Comparison of ENCODE assay signal across 9 cellular contexts in genomic region chr1:184025242-184025675, GRCh38. TPM values are rescaled to one million over a fixed set of nuclear protein-coding genes. Genes with fewer than 3 reads are reported as not detected.
A peak's percentile ranks its signal among the peaks of the same experiment; 100 is the strongest.
DNase-seq lines count a peak whose midpoint lies in the region; ATAC-seq and TF ChIP-seq lines count a peak whose summit lies in the region.
"Had no signal": no experiment of that assay in that cellular context is flagged by ENCODE, and none has a peak within 500 bp of the region (broad histone marks: within the 10 kb centered on the region; RNA-seq: fewer than 3 reads in every experiment).

No MANE protein-coding gene starts in this region.

- H3K9me3 Mint-ChIP-seq in osteocyte (ENCODE audit: unreplicated experiment) = no peaks in the 10 kb centered on the region
- H3K9me3 Mint-ChIP-seq in activated naive CD4-positive, alpha-beta T cell treated with anti-CD3 and anti-CD28 coated beads, Interleukin-2, amount 50 U/mL, for 72 hours = no peaks in the 10 kb centered on the region
- H3K9me3 Mint-ChIP-seq: effector memory CD8-positive, alpha-beta T cell had no signal

- DNase-seq in DMS53 treated with DMSO at 0.1 percent for 48 hours (lab: John Stamatoyannopoulos, UW; ENCODE audit: unreplicated experiment) = peak; percentile 76
- DNase-seq in NCI-H2029 treated with DMSO at 0.1 percent for 48 hours (lab: John Stamatoyannopoulos, UW) = peak; percentile 76
- peak; percentile 81 for DNase-seq in brain microvascular endothelial cell
- no peak for DNase-seq in osteocyte (ENCODE audit: extremely low spot score, unreplicated experiment)
- no peak for DNase-seq in G401 (ENCODE audit: low spot score)
- no peak for DNase-seq in activated naive CD4-positive, alpha-beta T cell treated with anti-CD3 and anti-CD28 coated beads, Interleukin-2, amount 50 U/mL, for 72 hours (ENCODE audit: low spot score in 2 of 2)
- no peak for DNase-seq in HT-29 (ENCODE audit: low spot score)
- DNase-seq in effector CD4-positive, alpha-beta T cell = no peak
- DNase-seq: effector memory CD8-positive, alpha-beta T cell had no signal

- peaks cover 2% of the 10 kb centered on the region for H3K27me3 Mint-ChIP-seq in osteocyte (ENCODE audit: unreplicated experiment)

- no peak for ATAC-seq in activated naive CD4-positive, alpha-beta T cell treated with anti-CD3 and anti-CD28 coated beads, Interleukin-2, amount 50 U/mL, for 72 hours
- ATAC-seq: effector memory CD8-positive, alpha-beta T cell had no signal

- H3K27ac ChIP-seq in brain microvascular endothelial cell = no peak overlapping the region

- no peak for TF ChIP-seq CTCF in brain microvascular endothelial cell (IDR thresholded peaks at IDR 0.05; ENCODE audit: low read depth, low read length, missing control alignments)
- no peak for TF ChIP-seq CTCF in osteocyte (IDR thresholded peaks at IDR 0.05)

- H3K4me1 Mint-ChIP-seq in osteocyte (ENCODE audit: unreplicated experiment) = peaks cover 15% of the 10 kb centered on the region

- H3K36me3 Mint-ChIP-seq in osteocyte (ENCODE audit: unreplicated experiment) = no peaks in the 10 kb centered on the region
- H3K36me3 Mint-ChIP-seq in activated naive CD4-positive, alpha-beta T cell treated with anti-CD3 and anti-CD28 coated beads, Interleukin-2, amount 50 U/mL, for 72 hours = no peaks in the 10 kb centered on the region

- peak overlapping the region; percentile 43 for H3K27ac Mint-ChIP-seq in osteocyte (ENCODE audit: unreplicated experiment)
- H3K27ac Mint-ChIP-seq in activated naive CD4-positive, alpha-beta T cell treated with anti-CD3 and anti-CD28 coated beads, Interleukin-2, amount 50 U/mL, for 72 hours = no peak overlapping the region
- H3K27ac Mint-ChIP-seq: effector memory CD8-positive, alpha-beta T cell had no signal

- no peaks in the 10 kb centered on the region for H3K36me3 ChIP-seq in brain microvascular endothelial cell (replicated peaks)

- H3K4me3 ChIP-seq in brain microvascular endothelial cell (ENCODE audit: low read depth, low read length) = no peak overlapping the region

- in situ Hi-C loops in brain microvascular endothelial cell (cut with HindIII; ENCODE audit: low pct_ligation_motif_present, low sequenced_read_pairs) = no loop called here
- in situ Hi-C loops in G401 (cut with HindIII; ENCODE audit: low sequenced_read_pairs) = no loop called here

- no peak overlapping the region for H3K4me3 Mint-ChIP-seq in osteocyte (ENCODE audit: unreplicated experiment)
- H3K4me3 Mint-ChIP-seq: effector memory CD8-positive, alpha-beta T cell had no signal

- no peaks in the 10 kb centered on the region for H3K27me3 ChIP-seq in brain microvascular endothelial cell (replicated peaks)

RNA-seq across cellular contexts. Expression of gene COLGALT2, which starts 12.3 kb away (rescaled TPM):
- total RNA-seq in osteocyte = 1.9 and 2.8 TPM in 2 replicates
- 0.31 and 1.0 TPM in 2 replicates for total RNA-seq in G401 (2014; rRNA removed; shearing (Covaris generic))
- 1 to 10 TPM in 1 of 2 donors, under 1 TPM in 1; 0.07 to 1.0 TPM for total RNA-seq in activated naive CD4-positive, alpha-beta T cell treated with anti-CD3 and anti-CD28 coated beads, Interleukin-2, amount 50 U/mL, for 72 hours
- total RNA-seq in HT-29 (2014; rRNA removed; shearing (Covaris generic)) = not detected in 2 replicates

RNA-seq across cellular contexts. Expression of gene TSEN15, which starts 26.3 kb away (rescaled TPM):
- total RNA-seq in osteocyte = 36.8 and 37.8 TPM in 2 replicates
- total RNA-seq in G401 (2014; rRNA removed; shearing (Covaris generic)) = 48.0 and 50.5 TPM in 2 replicates
- 10 to 100 TPM; 12.0 to 27.7 TPM for total RNA-seq in activated naive CD4-positive, alpha-beta T cell treated with anti-CD3 and anti-CD28 coated beads, Interleukin-2, amount 50 U/mL, for 72 hours
- total RNA-seq in HT-29 (2014; rRNA removed; shearing (Covaris generic)) = 32.3 and 33.4 TPM in 2 replicates

Comparison
In these comparisons a context has a peak if more than half of its experiments do, and no peak if none do; other contexts are left out.
1. DNase-seq: peak in DMS53 treated with DMSO at 0.1 percent for 48 hours (single experiment), NCI-H2029 treated with DMSO at 0.1 percent for 48 hours (single experiment) and brain microvascular endothelial cell (single experiment); none in osteocyte (single experiment), G401 (single experiment), activated naive CD4-positive, alpha-beta T cell treated with anti-CD3 and anti-CD28 coated beads, Interleukin-2, amount 50 U/mL, for 72 hours (0 of 2), HT-29 (single experiment) and effector CD4-positive, alpha-beta T cell (single experiment).